1 cellular context compared by ENCODE assay signal in genomic region chr15:57752840-57753239, GRCh38.
TF ChIP-seq lines count a peak whose summit lies in the region.

No MANE protein-coding gene starts in this region.

TF ChIP-seq in H1, 55 proteins besides CTCF, POLR2A, EP300 and RAD21:
- TF ChIP-seq CBX8 (IDR thresholded peaks at IDR 0.05; ENCODE audit: borderline replicate concordance, low read depth, low read length), result no peak
